Comparison of ENCODE assay signal across 14 cellular contexts in genomic region chr22:27795053-27795452, GRCh38. TPM values are rescaled to one million over a fixed set of nuclear protein-coding genes. Genes with fewer than 3 reads are reported as not detected.
A peak's percentile ranks its signal among the peaks of the same experiment; 100 is the strongest.
DNase-seq lines count a peak whose midpoint lies in the region; TF ChIP-seq lines count a peak whose summit lies in the region.
"Had no signal": no experiment of that assay in that cellular context is flagged by ENCODE, and none has a peak within 500 bp of the region (broad histone marks: within the 10 kb centered on the region; RNA-seq: fewer than 3 reads in every experiment).

No MANE protein-coding gene starts in this region.

- H3K27ac Mint-ChIP-seq in MCF 10A (ENCODE audit: low read depth, unreplicated experiment) = no peak overlapping the region

- intact Hi-C loops in MCF 10A (cut with micrococcal nuclease) = no loop called here
- intact Hi-C loops in mammary epithelial cell (cut with micrococcal nuclease) = no loop called here
- intact Hi-C loops in transverse colon (cut with DNase I; ENCODE audit: low total_unique reads) = loop anchor here (10.0 kb wide), 1 partner anchor 580 kb away; no protein-coding TSS in a partner anchor

- no peaks in the 10 kb centered on the region for H3K27me3 ChIP-seq in mammary epithelial cell (ENCODE audit: insufficient read depth, low read length)
- H3K27me3 ChIP-seq in muscle layer of colon (ENCODE audit: control insufficient read depth in 1 of 2, insufficient read depth in 2 of 2, low read length in 2 of 2) = peaks cover 0 to 25% of the 10 kb centered on the region in 2 donors
- H3K27me3 ChIP-seq in transverse colon = peaks cover 37% of the 10 kb centered on the region

- TF ChIP-seq CTCF in MCF 10A (IDR thresholded peaks at IDR 0.05; ENCODE audit: unreplicated experiment) (no peak), mammary epithelial cell (conservative IDR thresholded peaks at IDR 0.05 in 1 of 2, IDR thresholded peaks at IDR 0.05 in 1 of 2; ENCODE audit: extremely low read depth in 1 of 2, insufficient read depth in 1 of 2, low read depth in 1 of 2, low read length in 2 of 2) (no peak), fibroblast of pulmonary artery (IDR thresholded peaks at IDR 0.05; ENCODE audit: low read length, missing control alignments) (no peak), transverse colon (IDR thresholded peaks at IDR 0.05) (no peak)

- H3K27ac ChIP-seq in mammary epithelial cell (ENCODE audit: insufficient read depth, low read depth, low read length) (no peak overlapping the region), muscle layer of colon (ENCODE audit: low read depth, low read length) (no peak overlapping the region), transverse colon (peak overlapping the region in 3 of 4 donors; percentile 32 to 85 (median 48))
- H3K27ac ChIP-seq: 22Rv1, body of pancreas, lower lobe of right lung had no signal

- peak overlapping the region; percentile 47 for H3K4me3 Mint-ChIP-seq in MCF 10A (ENCODE audit: unreplicated experiment)

- H3K4me2 ChIP-seq in mammary epithelial cell (ENCODE audit: insufficient read depth, low read depth, low read length) = no peak overlapping the region

- POLR2A ChIA-PET in MCF 10A (lab: Yijun Ruan, JAX) = no interaction called here

- H3K36me3 ChIP-seq in mammary epithelial cell (ENCODE audit: insufficient read depth, low read length) = no peaks in the 10 kb centered on the region
- no peaks in the 10 kb centered on the region for H3K36me3 ChIP-seq in muscle layer of colon (ENCODE audit: insufficient read depth, low read length)
- no peaks in the 10 kb centered on the region for H3K36me3 ChIP-seq in transverse colon
- H3K36me3 ChIP-seq: lower lobe of right lung had no signal

- H3K9me3 ChIP-seq in mammary epithelial cell (replicated peaks; ENCODE audit: insufficient read depth, low read length) (no peaks in the 10 kb centered on the region), muscle layer of colon (ENCODE audit: low read length) (no peaks in the 10 kb centered on the region), transverse colon (no peaks in the 10 kb centered on the region)
- H3K9me3 ChIP-seq: body of pancreas, lower lobe of right lung had no signal

- H3K36me3 Mint-ChIP-seq in MCF 10A (ENCODE audit: insufficient read depth, unreplicated experiment) = peaks cover 5% of the 10 kb centered on the region

- TF ChIP-seq EP300 in transverse colon (IDR thresholded peaks at IDR 0.05; ENCODE audit: low read depth) = no peak

- BruUV-seq in MCF 10A (replicated peaks; lab: Mats Ljungman, UMichigan) (no TSS peak), mammary epithelial cell (replicated peaks; lab: Mats Ljungman, UMichigan) (no TSS peak)

- dilution Hi-C loops in mammary epithelial cell (cut with HindIII; ENCODE audit: low sequenced_read_pairs) = no loop called here

- H3K79me2 ChIP-seq in mammary epithelial cell (ENCODE audit: insufficient read depth, low read length) = peaks cover 56% of the 10 kb centered on the region

- CTCF ChIA-PET in MCF 10A (lab: Yijun Ruan, JAX) (interaction anchor here (0.7 kb wide), 1 partner anchor 389 kb away, joined by 3 read pairs; no protein-coding TSS in a partner anchor), mammary epithelial cell (lab: Charles Lee; ENCODE audit: low non-redundant PET) (no interaction called here)

- peaks cover 19% of the 10 kb centered on the region for H3K4me1 Mint-ChIP-seq in MCF 10A (ENCODE audit: insufficient read depth, unreplicated experiment)

- WGBS in mammary epithelial cell (ENCODE audit: low coverage, missing lambda C conversion rate) = 97% methylated on average over 14 of the region's 14 CpGs
- WGBS in transverse colon (ENCODE audit: low coverage in 1 of 2), 2 donors = 60 to 85% methylated on average over 12 to 14 of the region's 14 CpGs

- in situ Hi-C loops in mammary epithelial cell (cut with MboI; ENCODE audit: low sequenced_read_pairs in 2 of 2) = no loop called here
- in situ Hi-C loops in transverse colon (cut with MboI; ENCODE audit: low pct_ligation_motif_present in 1 of 4, low pct_unique_long_range_greater_than_20kb in 1 of 4, low sequenced_read_pairs in 3 of 4) = no loop called here
- in situ Hi-C loops in KBM-7 (cut with MboI; ENCODE audit: low pct_unique_long_range_greater_than_20kb, low sequenced_read_pairs) = no loop called here

- no peak overlapping the region for H2AFZ ChIP-seq in mammary epithelial cell (ENCODE audit: low read depth, low read length)

- no peak overlapping the region for H3K9ac ChIP-seq in mammary epithelial cell (ENCODE audit: insufficient read depth, low read length)
- H3K9ac ChIP-seq in muscle layer of colon (ENCODE audit: low read length) = peak overlapping the region; percentile 15

- H3K9me3 Mint-ChIP-seq in MCF 10A (ENCODE audit: unreplicated experiment) = no peaks in the 10 kb centered on the region

- TF ChIP-seq POLR2A in transverse colon (IDR thresholded peaks at IDR 0.05) = no peak

- H4K20me1 ChIP-seq in mammary epithelial cell (ENCODE audit: insufficient read depth, low read length) = peaks cover 5% of the 10 kb centered on the region

- no peak for DNase-seq in MCF 10A (ENCODE audit: unreplicated experiment)
- DNase-seq in mammary epithelial cell = no peak
- DNase-seq in fibroblast of pulmonary artery (ENCODE audit: low read depth) = no peak
- no peak for DNase-seq in transverse colon
- DNase-seq in NCI-H1436 treated with DMSO at 0.1 percent for 48 hours (lab: John Stamatoyannopoulos, UW) = no peak
- no peak for DNase-seq in SIG-M5 treated with dmso at 0.1 percent for 504 hours (lab: John Stamatoyannopoulos, UW; ENCODE audit: unreplicated experiment)
- no peak for DNase-seq in KBM-7
- DNase-seq: body of pancreas, lower lobe of right lung, NCI-H1105, NCI-H69, SHP77 had no signal

- H3K4me3 ChIP-seq in mammary epithelial cell (replicated peaks in 1 of 3; ENCODE audit: insufficient read depth in 1 of 3, low read depth in 2 of 3, low read length in 3 of 3) (no peak overlapping the region), fibroblast of pulmonary artery (replicated peaks; ENCODE audit: low read depth, low read length) (peak overlapping the region; percentile 40), muscle layer of colon (ENCODE audit: low read depth in 1 of 2, low read length in 2 of 2) (peak overlapping the region in 1 of 2 donors; percentile 43), transverse colon (no peak overlapping the region)
- H3K4me3 ChIP-seq: body of pancreas had no signal

- H3K4me1 ChIP-seq in mammary epithelial cell (ENCODE audit: insufficient read depth, low read length) = peaks cover 6% of the 10 kb centered on the region
- H3K4me1 ChIP-seq in muscle layer of colon (ENCODE audit: insufficient read depth, low read length) = no peaks in the 10 kb centered on the region
- peaks cover 0 to 11% (median 8%) of the 10 kb centered on the region in 4 donors for H3K4me1 ChIP-seq in transverse colon

- H3K27me3 Mint-ChIP-seq in MCF 10A (ENCODE audit: insufficient read depth, unreplicated experiment) = no peaks in the 10 kb centered on the region

RNA-seq across cellular contexts. Expression of gene MN1, which starts 6.5 kb away (rescaled TPM):
- total RNA-seq in MCF 10A (2022) (3.9 and 5.7 TPM in 2 replicates), mammary epithelial cell (10 to 100 TPM in 1 of 2 donors, 1 to 10 TPM in 1; 1.5 to 14.0 TPM), transverse colon (1 to 10 TPM; 1.1 to 4.2 (median 3.0) TPM)
- polyA plus RNA-seq in mammary epithelial cell = 7.2 TPM
- 5.8 TPM for polyA minus RNA-seq in mammary epithelial cell

Comparison
In these comparisons a context has a peak if more than half of its experiments do, and no peak if none do; other contexts are left out.
1. H3K27ac ChIP-seq: peak in transverse colon (3 of 4); none in mammary epithelial cell (single experiment) and muscle layer of colon (single experiment).